Comparison of ENCODE assay signal across 1 cellular context in the genomic region with DNA sequence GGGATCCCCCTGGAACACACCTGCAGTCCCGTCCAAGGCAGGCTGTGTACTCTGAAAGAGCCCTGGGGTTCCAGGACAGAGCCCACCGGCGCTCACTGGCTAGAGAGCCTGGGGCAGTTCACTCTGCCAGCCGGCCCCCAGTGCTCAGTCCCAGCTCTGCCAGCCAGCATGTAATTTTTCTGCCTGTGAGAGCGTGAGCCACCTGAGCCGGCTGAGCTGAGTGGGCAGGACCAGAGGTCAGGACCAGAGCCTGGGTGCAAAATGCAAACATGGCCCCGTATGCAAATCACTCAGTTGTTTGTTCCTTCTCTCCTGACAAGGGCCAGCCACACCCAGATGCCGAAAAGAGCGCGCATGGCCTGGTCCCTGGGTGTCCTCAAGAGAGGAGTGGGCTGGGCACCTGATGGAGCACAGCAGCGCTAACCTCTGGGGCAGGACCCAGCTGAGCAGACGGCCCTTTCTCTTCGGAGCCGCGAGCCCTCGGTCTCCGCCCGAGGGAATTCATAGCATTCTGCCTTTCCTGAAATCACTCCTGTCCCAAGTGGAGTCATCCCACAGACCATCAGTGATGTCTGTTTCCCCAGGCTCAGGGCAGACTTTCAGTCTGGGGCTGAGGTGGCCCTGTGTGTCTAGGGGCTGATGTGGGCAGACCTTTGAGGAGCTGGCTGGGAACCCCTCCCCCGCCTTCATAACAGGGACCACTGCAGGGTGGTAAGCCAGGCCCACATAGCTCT.
TF ChIP-seq lines count a peak whose summit lies in the region.

No MANE protein-coding gene starts in this region.

TF ChIP-seq in HepG2, 621 proteins besides CTCF, POLR2A, EP300 and RAD21 (continued from another document and continues in another):
- TF ChIP-seq GABPB1 (CRISPR knock-in tag; IDR thresholded peaks at IDR 0.05) (no peak), MAF1 (CRISPR knock-in tag; IDR thresholded peaks at IDR 0.05; ENCODE audit: borderline replicate concordance) (no peak), NFIC (IDR thresholded peaks at IDR 0.05; ENCODE audit: low read length) (no peak), TAF1 (CRISPR knock-in tag; IDR thresholded peaks at IDR 0.05) (peak; percentile 30; the same call in 1 of the 2 replicates), NCOR1 (IDR thresholded peaks at IDR 0.05; ENCODE audit: borderline replicate concordance, low read length) (no peak), ZNF703 (CRISPR knock-in tag; IDR thresholded peaks at IDR 0.05; ENCODE audit: borderline replicate concordance) (no peak), HES4 (CRISPR knock-in tag; IDR thresholded peaks at IDR 0.05; ENCODE audit: borderline replicate concordance) (no peak), ZNF432 (CRISPR knock-in tag; IDR thresholded peaks at IDR 0.05; ENCODE audit: borderline replicate concordance) (no peak), ZNF713 (CRISPR knock-in tag; IDR thresholded peaks at IDR 0.05) (no peak), TOPORS (CRISPR knock-in tag; IDR thresholded peaks at IDR 0.05) (no peak), HNRNPK (IDR thresholded peaks at IDR 0.05; ENCODE audit: low read depth, low read length, poor library complexity, severe bottlenecking) (no peak), POLR2G (IDR thresholded peaks at IDR 0.05; ENCODE audit: low read depth, low read length) (0 out of 2 replicates have a peak, but pooled peaks have one; percentile 22), PTBP1 (IDR thresholded peaks at IDR 0.05; ENCODE audit: low read depth, low read length, poor library complexity, severe bottlenecking) (no peak), ARNT2 (CRISPR knock-in tag; IDR thresholded peaks at IDR 0.05; ENCODE audit: low read depth) (peak; percentile 42; the same call in 1 of the 2 replicates), ZNF709 (CRISPR knock-in tag; IDR thresholded peaks at IDR 0.05) (no peak), ZNF549 (CRISPR knock-in tag; IDR thresholded peaks at IDR 0.05) (no peak), ZNF101 (CRISPR knock-in tag; IDR thresholded peaks at IDR 0.05; ENCODE audit: borderline replicate concordance, low read depth) (no peak), ZNF788 (CRISPR knock-in tag; IDR thresholded peaks at IDR 0.05; ENCODE audit: borderline replicate concordance) (no peak), ZNF550 (CRISPR knock-in tag; IDR thresholded peaks at IDR 0.05; ENCODE audit: borderline replicate concordance) (no peak), ZBTB42 (CRISPR knock-in tag; IDR thresholded peaks at IDR 0.05) (no peak), ZNF607 (CRISPR knock-in tag; IDR thresholded peaks at IDR 0.05; ENCODE audit: borderline replicate concordance) (no peak), ZNF235 (CRISPR knock-in tag; IDR thresholded peaks at IDR 0.05; ENCODE audit: borderline replicate concordance) (no peak), ZFP36L2 (CRISPR knock-in tag; IDR thresholded peaks at IDR 0.05) (no peak), ZSCAN21 (CRISPR knock-in tag; IDR thresholded peaks at IDR 0.05; ENCODE audit: borderline replicate concordance) (peak; percentile 75; the same call in 1 of the 2 replicates), PHF21A (CRISPR knock-in tag; IDR thresholded peaks at IDR 0.05) (0 out of 2 replicates have a peak, but pooled peaks have one; percentile 59), SOX13 (IDR thresholded peaks at IDR 0.05) (no peak), SOX13 (CRISPR knock-in tag; conservative IDR thresholded peaks at IDR 0.05 in 1 of 2, IDR thresholded peaks at IDR 0.05 in 1 of 2) (no peak), BORCS8-MEF2B (CRISPR knock-in tag; IDR thresholded peaks at IDR 0.05) (no peak), ZNF326 (CRISPR knock-in tag; IDR thresholded peaks at IDR 0.05; ENCODE audit: borderline replicate concordance) (no peak), ONECUT2 (CRISPR knock-in tag; IDR thresholded peaks at IDR 0.05) (no peak), ATRX (CRISPR knock-in tag; IDR thresholded peaks at IDR 0.05; ENCODE audit: borderline replicate concordance) (no peak), SMYD3 (CRISPR knock-in tag; IDR thresholded peaks at IDR 0.05) (no peak)
- TF ChIP-seq, protein P1, sequence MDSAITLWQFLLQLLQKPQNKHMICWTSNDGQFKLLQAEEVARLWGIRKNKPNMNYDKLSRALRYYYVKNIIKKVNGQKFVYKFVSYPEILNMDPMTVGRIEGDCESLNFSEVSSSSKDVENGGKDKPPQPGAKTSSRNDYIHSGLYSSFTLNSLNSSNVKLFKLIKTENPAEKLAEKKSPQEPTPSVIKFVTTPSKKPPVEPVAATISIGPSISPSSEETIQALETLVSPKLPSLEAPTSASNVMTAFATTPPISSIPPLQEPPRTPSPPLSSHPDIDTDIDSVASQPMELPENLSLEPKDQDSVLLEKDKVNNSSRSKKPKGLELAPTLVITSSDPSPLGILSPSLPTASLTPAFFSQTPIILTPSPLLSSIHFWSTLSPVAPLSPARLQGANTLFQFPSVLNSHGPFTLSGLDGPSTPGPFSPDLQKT (CRISPR knock-in tag; IDR thresholded peaks at IDR 0.05; ENCODE audit: borderline replicate concordance) = no peak
- TF ChIP-seq, protein P2, sequence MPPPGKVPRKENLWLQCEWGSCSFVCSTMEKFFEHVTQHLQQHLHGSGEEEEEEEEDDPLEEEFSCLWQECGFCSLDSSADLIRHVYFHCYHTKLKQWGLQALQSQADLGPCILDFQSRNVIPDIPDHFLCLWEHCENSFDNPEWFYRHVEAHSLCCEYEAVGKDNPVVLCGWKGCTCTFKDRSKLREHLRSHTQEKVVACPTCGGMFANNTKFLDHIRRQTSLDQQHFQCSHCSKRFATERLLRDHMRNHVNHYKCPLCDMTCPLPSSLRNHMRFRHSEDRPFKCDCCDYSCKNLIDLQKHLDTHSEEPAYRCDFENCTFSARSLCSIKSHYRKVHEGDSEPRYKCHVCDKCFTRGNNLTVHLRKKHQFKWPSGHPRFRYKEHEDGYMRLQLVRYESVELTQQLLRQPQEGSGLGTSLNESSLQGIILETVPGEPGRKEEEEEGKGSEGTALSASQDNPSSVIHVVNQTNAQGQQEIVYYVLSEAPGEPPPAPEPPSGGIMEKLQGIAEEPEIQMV (CRISPR knock-in tag; IDR thresholded peaks at IDR 0.05; ENCODE audit: low read depth) = no peak
- TF ChIP-seq, protein P3, sequence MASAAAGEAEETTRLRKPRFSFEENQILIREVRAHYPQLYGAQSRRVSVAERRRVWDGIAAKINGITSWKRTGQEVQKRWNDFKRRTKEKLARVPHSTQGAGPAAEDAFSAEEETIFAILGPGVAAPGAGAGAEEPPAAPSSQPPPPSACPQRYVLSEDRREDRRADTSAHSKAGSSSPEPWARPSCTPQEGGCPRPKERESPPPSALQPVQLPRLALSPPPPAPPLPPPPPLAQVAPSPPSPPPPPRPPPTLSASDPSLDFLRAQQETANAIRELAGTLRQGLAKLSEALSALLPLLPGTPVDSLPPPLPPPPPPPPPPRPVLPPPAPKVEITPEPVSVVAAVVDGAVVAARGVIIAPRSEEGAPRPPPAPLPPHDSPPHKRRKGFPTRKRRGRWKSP (CRISPR knock-in tag; IDR thresholded peaks at IDR 0.05) = no peak; the same call in 1 of the 2 replicates
- TF ChIP-seq, protein P4, sequence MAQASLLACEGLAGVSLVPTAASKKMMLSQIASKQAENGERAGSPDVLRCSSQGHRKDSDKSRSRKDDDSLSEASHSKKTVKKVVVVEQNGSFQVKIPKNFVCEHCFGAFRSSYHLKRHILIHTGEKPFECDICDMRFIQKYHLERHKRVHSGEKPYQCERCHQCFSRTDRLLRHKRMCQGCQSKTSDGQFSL (CRISPR knock-in tag; IDR thresholded peaks at IDR 0.05) = no peak
- TF ChIP-seq, protein P5, sequence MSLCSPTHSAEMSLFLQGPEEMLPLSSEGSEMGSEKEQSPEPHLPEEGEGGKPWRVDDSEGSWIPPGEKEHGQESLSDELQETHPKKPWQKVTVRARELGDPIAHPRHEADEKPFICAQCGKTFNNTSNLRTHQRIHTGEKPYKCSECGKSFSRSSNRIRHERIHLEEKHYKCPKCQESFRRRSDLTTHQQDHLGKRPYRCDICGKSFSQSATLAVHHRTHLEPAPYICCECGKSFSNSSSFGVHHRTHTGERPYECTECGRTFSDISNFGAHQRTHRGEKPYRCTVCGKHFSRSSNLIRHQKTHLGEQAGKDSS (CRISPR knock-in tag; IDR thresholded peaks at IDR 0.05; ENCODE audit: borderline replicate concordance, low read depth) = no peak
- TF ChIP-seq, protein P6, sequence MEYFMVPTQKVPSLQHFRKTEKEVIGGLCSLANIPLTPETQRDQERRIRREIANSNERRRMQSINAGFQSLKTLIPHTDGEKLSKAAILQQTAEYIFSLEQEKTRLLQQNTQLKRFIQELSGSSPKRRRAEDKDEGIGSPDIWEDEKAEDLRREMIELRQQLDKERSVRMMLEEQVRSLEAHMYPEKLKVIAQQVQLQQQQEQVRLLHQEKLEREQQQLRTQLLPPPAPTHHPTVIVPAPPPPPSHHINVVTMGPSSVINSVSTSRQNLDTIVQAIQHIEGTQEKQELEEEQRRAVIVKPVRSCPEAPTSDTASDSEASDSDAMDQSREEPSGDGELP (IDR thresholded peaks at IDR 0.05; ENCODE audit: borderline replicate concordance, low read depth) = no peak
- TF ChIP-seq, protein P7, sequence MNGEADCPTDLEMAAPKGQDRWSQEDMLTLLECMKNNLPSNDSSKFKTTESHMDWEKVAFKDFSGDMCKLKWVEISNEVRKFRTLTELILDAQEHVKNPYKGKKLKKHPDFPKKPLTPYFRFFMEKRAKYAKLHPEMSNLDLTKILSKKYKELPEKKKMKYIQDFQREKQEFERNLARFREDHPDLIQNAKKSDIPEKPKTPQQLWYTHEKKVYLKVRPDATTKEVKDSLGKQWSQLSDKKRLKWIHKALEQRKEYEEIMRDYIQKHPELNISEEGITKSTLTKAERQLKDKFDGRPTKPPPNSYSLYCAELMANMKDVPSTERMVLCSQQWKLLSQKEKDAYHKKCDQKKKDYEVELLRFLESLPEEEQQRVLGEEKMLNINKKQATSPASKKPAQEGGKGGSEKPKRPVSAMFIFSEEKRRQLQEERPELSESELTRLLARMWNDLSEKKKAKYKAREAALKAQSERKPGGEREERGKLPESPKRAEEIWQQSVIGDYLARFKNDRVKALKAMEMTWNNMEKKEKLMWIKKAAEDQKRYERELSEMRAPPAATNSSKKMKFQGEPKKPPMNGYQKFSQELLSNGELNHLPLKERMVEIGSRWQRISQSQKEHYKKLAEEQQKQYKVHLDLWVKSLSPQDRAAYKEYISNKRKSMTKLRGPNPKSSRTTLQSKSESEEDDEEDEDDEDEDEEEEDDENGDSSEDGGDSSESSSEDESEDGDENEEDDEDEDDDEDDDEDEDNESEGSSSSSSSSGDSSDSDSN (CRISPR knock-in tag; IDR thresholded peaks at IDR 0.05) = peak; percentile 20; the same call in 1 of the 2 replicates
- TF ChIP-seq, protein P8, sequence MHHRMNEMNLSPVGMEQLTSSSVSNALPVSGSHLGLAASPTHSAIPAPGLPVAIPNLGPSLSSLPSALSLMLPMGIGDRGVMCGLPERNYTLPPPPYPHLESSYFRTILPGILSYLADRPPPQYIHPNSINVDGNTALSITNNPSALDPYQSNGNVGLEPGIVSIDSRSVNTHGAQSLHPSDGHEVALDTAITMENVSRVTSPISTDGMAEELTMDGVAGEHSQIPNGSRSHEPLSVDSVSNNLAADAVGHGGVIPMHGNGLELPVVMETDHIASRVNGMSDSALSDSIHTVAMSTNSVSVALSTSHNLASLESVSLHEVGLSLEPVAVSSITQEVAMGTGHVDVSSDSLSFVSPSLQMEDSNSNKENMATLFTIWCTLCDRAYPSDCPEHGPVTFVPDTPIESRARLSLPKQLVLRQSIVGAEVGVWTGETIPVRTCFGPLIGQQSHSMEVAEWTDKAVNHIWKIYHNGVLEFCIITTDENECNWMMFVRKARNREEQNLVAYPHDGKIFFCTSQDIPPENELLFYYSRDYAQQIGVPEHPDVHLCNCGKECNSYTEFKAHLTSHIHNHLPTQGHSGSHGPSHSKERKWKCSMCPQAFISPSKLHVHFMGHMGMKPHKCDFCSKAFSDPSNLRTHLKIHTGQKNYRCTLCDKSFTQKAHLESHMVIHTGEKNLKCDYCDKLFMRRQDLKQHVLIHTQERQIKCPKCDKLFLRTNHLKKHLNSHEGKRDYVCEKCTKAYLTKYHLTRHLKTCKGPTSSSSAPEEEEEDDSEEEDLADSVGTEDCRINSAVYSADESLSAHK (CRISPR knock-in tag; IDR thresholded peaks at IDR 0.05; ENCODE audit: borderline replicate concordance) = no peak
- TF ChIP-seq, protein P9, sequence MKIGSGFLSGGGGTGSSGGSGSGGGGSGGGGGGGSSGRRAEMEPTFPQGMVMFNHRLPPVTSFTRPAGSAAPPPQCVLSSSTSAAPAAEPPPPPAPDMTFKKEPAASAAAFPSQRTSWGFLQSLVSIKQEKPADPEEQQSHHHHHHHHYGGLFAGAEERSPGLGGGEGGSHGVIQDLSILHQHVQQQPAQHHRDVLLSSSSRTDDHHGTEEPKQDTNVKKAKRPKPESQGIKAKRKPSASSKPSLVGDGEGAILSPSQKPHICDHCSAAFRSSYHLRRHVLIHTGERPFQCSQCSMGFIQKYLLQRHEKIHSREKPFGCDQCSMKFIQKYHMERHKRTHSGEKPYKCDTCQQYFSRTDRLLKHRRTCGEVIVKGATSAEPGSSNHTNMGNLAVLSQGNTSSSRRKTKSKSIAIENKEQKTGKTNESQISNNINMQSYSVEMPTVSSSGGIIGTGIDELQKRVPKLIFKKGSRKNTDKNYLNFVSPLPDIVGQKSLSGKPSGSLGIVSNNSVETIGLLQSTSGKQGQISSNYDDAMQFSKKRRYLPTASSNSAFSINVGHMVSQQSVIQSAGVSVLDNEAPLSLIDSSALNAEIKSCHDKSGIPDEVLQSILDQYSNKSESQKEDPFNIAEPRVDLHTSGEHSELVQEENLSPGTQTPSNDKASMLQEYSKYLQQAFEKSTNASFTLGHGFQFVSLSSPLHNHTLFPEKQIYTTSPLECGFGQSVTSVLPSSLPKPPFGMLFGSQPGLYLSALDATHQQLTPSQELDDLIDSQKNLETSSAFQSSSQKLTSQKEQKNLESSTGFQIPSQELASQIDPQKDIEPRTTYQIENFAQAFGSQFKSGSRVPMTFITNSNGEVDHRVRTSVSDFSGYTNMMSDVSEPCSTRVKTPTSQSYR (CRISPR knock-in tag; IDR thresholded peaks at IDR 0.05; ENCODE audit: borderline replicate concordance) = no peak
- TF ChIP-seq, protein P10, sequence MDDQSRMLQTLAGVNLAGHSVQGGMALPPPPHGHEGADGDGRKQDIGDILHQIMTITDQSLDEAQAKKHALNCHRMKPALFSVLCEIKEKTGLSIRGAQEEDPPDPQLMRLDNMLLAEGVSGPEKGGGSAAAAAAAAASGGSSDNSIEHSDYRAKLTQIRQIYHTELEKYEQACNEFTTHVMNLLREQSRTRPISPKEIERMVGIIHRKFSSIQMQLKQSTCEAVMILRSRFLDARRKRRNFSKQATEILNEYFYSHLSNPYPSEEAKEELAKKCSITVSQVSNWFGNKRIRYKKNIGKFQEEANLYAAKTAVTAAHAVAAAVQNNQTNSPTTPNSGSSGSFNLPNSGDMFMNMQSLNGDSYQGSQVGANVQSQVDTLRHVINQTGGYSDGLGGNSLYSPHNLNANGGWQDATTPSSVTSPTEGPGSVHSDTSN (CRISPR knock-in tag; IDR thresholded peaks at IDR 0.05; ENCODE audit: borderline replicate concordance) = no peak
- TF ChIP-seq, protein P11, sequence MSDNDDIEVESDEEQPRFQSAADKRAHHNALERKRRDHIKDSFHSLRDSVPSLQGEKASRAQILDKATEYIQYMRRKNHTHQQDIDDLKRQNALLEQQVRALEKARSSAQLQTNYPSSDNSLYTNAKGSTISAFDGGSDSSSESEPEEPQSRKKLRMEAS (IDR thresholded peaks at IDR 0.05) = 0 out of 2 replicates have a peak, but pooled peaks have one; percentile 22
- TF ChIP-seq, protein P12, sequence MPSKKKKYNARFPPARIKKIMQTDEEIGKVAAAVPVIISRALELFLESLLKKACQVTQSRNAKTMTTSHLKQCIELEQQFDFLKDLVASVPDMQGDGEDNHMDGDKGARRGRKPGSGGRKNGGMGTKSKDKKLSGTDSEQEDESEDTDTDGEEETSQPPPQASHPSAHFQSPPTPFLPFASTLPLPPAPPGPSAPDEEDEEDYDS (CRISPR knock-in tag; IDR thresholded peaks at IDR 0.05) = no peak
